Comparison of ENCODE assay signal across 8 cellular contexts in genomic region chr15:84981054-84981710, GRCh38. TPM values are rescaled to one million over a fixed set of nuclear protein-coding genes. Genes with fewer than 3 reads are reported as not detected.
DNase-seq lines count a peak whose midpoint lies in the region; ATAC-seq and TF ChIP-seq lines count a peak whose summit lies in the region.

No MANE protein-coding gene starts in this region.

- no peaks in the 10 kb centered on the region for H3K9me3 Mint-ChIP-seq in activated CD8-positive, alpha-beta memory T cell treated with anti-CD3 and anti-CD28 coated beads, Interleukin-2, amount 10 ng/mL, durations not matched to agents 7 days and 5 days (ENCODE audit: low read depth)
- H3K9me3 Mint-ChIP-seq in endodermal cell (no peaks in the 10 kb centered on the region), mesothelial cell of epicardium (no peaks in the 10 kb centered on the region)

- 0% methylated on average over 8 to 75 of the region's 75 CpGs for WGBS in endodermal cell (ENCODE audit: insufficient coverage in 1 of 2, insufficient read length in 1 of 2), 2 experiments

- H3K27me3 Mint-ChIP-seq in activated CD8-positive, alpha-beta memory T cell treated with anti-CD3 and anti-CD28 coated beads, Interleukin-2, amount 10 ng/mL, durations not matched to agents 7 days and 5 days, result peaks cover 10% of the 10 kb centered on the region
- peaks cover 66% of the 10 kb centered on the region for H3K27me3 Mint-ChIP-seq in endodermal cell (ENCODE audit: insufficient read depth)
- peaks cover 21% of the 10 kb centered on the region for H3K27me3 Mint-ChIP-seq in mesothelial cell of epicardium (ENCODE audit: low read depth)

- H3K9ac ChIP-seq in endodermal cell (ENCODE audit: extremely low read depth, low read length, poor library complexity, severe bottlenecking), result peak overlapping the region; percentile 27

- no peaks in the 10 kb centered on the region for H3K4me1 ChIP-seq in endodermal cell (ENCODE audit: control insufficient read depth, insufficient read depth, low read length)

- no peaks in the 10 kb centered on the region for H3K9me3 ChIP-seq in endodermal cell (ENCODE audit: control insufficient read depth, low read length)

- peak; percentile 55 for ATAC-seq in GM19467 (IDR thresholded peaks at IDR 0.05; ENCODE audit: unreplicated experiment)
- peak; percentile 82 for ATAC-seq in activated CD8-positive, alpha-beta memory T cell treated with anti-CD3 and anti-CD28 coated beads, Interleukin-2, amount 10 ng/mL, durations not matched to agents 7 days and 5 days

- peak overlapping the region; percentile 45 for H3K27ac ChIP-seq in endodermal cell (ENCODE audit: low read depth, low read length)

- peaks cover 40% of the 10 kb centered on the region for H3K4me1 Mint-ChIP-seq in activated CD8-positive, alpha-beta memory T cell treated with anti-CD3 and anti-CD28 coated beads, Interleukin-2, amount 10 ng/mL, durations not matched to agents 7 days and 5 days
- H3K4me1 Mint-ChIP-seq in endodermal cell (peaks cover 23% of the 10 kb centered on the region), mesothelial cell of epicardium (peaks cover 28% of the 10 kb centered on the region)

- peaks cover 54% of the 10 kb centered on the region for H3K27me3 ChIP-seq in endodermal cell (ENCODE audit: control insufficient read depth, insufficient read depth, low read length, poor library complexity, severe bottlenecking)

- H3K4me3 Mint-ChIP-seq in activated CD8-positive, alpha-beta memory T cell treated with anti-CD3 and anti-CD28 coated beads, Interleukin-2, amount 10 ng/mL, durations not matched to agents 7 days and 5 days, result peak overlapping the region; percentile 88
- peak overlapping the region; percentile 76 for H3K4me3 Mint-ChIP-seq in endodermal cell
- peak overlapping the region; percentile 86 for H3K4me3 Mint-ChIP-seq in mesothelial cell of epicardium

- H3K4me3 ChIP-seq in endodermal cell (ENCODE audit: low read length), result peak overlapping the region; percentile 85

- DNase-seq in COLO668 (lab: John Stamatoyannopoulos, UW; ENCODE audit: unreplicated experiment) (peak; percentile 97), HPDE6-E6E7 (ENCODE audit: extremely low spot score) (peak; percentile 98), NK-92 (lab: John Stamatoyannopoulos, UW; ENCODE audit: unreplicated experiment) (peak; percentile 80), endodermal cell (peak; percentile 98), mesothelial cell of epicardium (ENCODE audit: low spot score in 2 of 2, unreplicated experiment in 2 of 2) (peak; percentile 88 to 96)
- peak; percentile 97 for DNase-seq in activated CD8-positive, alpha-beta memory T cell treated with anti-CD3 and anti-CD28 coated beads, Interleukin-2, amount 10 ng/mL, durations not matched to agents 7 days and 5 days
- DNase-seq in stimulated activated CD8-positive, alpha-beta memory T cell treated with anti-CD3 and anti-CD28 coated beads, Interleukin-15, amount 100 ng/mL, for 4 hours (ENCODE audit: low read depth in 2 of 2), result peak; percentile 89 to 97

- CTCF ChIA-PET in activated CD8-positive, alpha-beta memory T cell treated with anti-CD3 and anti-CD28 coated beads, Interleukin-2, amount 10 ng/mL, durations not matched to agents 7 days and 5 days (lab: Charles Lee), result interaction anchor here (0.8 to 2.8 kb wide), 7 partner anchors 10 to 382 kb away, joined by 3 to 15 read pairs (median 4); no protein-coding TSS in a partner anchor

- peak; percentile 50 for TF ChIP-seq CTCF in endodermal cell (conservative IDR thresholded peaks at IDR 0.05)
- TF ChIP-seq CTCF in mesothelial cell of epicardium (IDR thresholded peaks at IDR 0.05; ENCODE audit: unreplicated experiment), result peak; percentile 40

- peak overlapping the region; percentile 92 for H3K27ac Mint-ChIP-seq in activated CD8-positive, alpha-beta memory T cell treated with anti-CD3 and anti-CD28 coated beads, Interleukin-2, amount 10 ng/mL, durations not matched to agents 7 days and 5 days
- H3K27ac Mint-ChIP-seq in endodermal cell (peak overlapping the region; percentile 92), mesothelial cell of epicardium (peak overlapping the region; percentile 92)

- H3K36me3 Mint-ChIP-seq in activated CD8-positive, alpha-beta memory T cell treated with anti-CD3 and anti-CD28 coated beads, Interleukin-2, amount 10 ng/mL, durations not matched to agents 7 days and 5 days, result no peaks in the 10 kb centered on the region
- no peaks in the 10 kb centered on the region for H3K36me3 Mint-ChIP-seq in endodermal cell (ENCODE audit: low read depth)
- H3K36me3 Mint-ChIP-seq in mesothelial cell of epicardium, result no peaks in the 10 kb centered on the region

- H3K36me3 ChIP-seq in endodermal cell (ENCODE audit: control insufficient read depth, insufficient read depth, low read length), result no peaks in the 10 kb centered on the region

RNA-seq across cellular contexts. Expression of gene PDE8A, which starts 0.5 kb away (rescaled TPM):
- total RNA-seq in activated CD8-positive, alpha-beta memory T cell treated with anti-CD3 and anti-CD28 coated beads, Interleukin-2, amount 10 ng/mL, durations not matched to agents 7 days and 5 days, result 10 to 100 TPM; 17.7 to 21.1 TPM
- 10 to 100 TPM; 14.8 to 15.2 TPM for total RNA-seq in endodermal cell
- 4.8 TPM for polyA plus RNA-seq in endodermal cell (2013, experiment 1 of 2)
- polyA plus RNA-seq in endodermal cell (2013, experiment 2 of 2), result 5.3 TPM
- 33.5 to 38.4 TPM (median 36.7 TPM) in 3 replicates for total RNA-seq in mesothelial cell of epicardium

Comparison
In these comparisons a context has a peak if more than half of its experiments do, and no peak if none do; other contexts are left out.
1. Peak in every context shown above with its lines: DNase-seq, ATAC-seq, H3K4me3 ChIP-seq and H3K27ac ChIP-seq.